23 cellular contexts compared by ENCODE assay signal in genomic region chr4:57639566-57640328, GRCh38.
"Had no signal": no experiment of that assay in that cellular context is flagged by ENCODE, and none has a peak within 500 bp of the region (broad histone marks: within the 10 kb centered on the region; RNA-seq: fewer than 3 reads in every experiment).

No MANE protein-coding gene starts in this region.

- H3K36me3 ChIP-seq: tibial artery had no signal

- H3K4me3 ChIP-seq: hepatocyte, tibial artery had no signal

- H3K9me3 ChIP-seq: tibial artery had no signal

- H3K79me2 ChIP-seq: hepatocyte, parathyroid adenoma had no signal

- H2AFZ ChIP-seq: hepatocyte, parathyroid adenoma had no signal

- H3K4me1 ChIP-seq: parathyroid adenoma, tibial artery had no signal

- H3K27me3 ChIP-seq: hepatocyte, tibial artery had no signal

- FAIRE-seq: endothelial cell of umbilical vein, islet of Langerhans, urothelium cell line had no signal

- H3K27ac ChIP-seq: hepatocyte, parathyroid adenoma, tibial artery had no signal

- DNase-seq: activated CD4-positive, alpha-beta T cell treated with anti-CD3 and anti-CD28 coated beads for 48 hours; activated CD4-positive, CD25-positive, alpha-beta regulatory T cell; activated CD8-positive, alpha-beta T cell treated with anti-CD3 and anti-CD28 coated beads for 36 hours; activated effector memory CD4-positive, alpha-beta T cell treated with Interleukin-2 at 50 U/mL for 16 hours; activated naive CD4-positive, alpha-beta T cell treated with anti-CD3 and anti-CD28 coated beads, Interleukin-2, amount 10 ng/mL, durations not matched to agents 7 days and 5 days; activated naive CD8-positive, alpha-beta T cell treated with anti-CD3 and anti-CD28 coated beads, Interleukin-2, amount 50 U/mL, for 24 hours; activated T-cell treated with anti-CD3 and anti-CD28 coated beads, Interleukin-2, amount 50 U/mL, for 24 hours; cortex of kidney; effector CD8-positive, alpha-beta T cell; left ventricle myocardium superior; mesenchymal stem cell; naive thymus-derived CD8-positive, alpha-beta T cell; retina; stimulated activated CD4-positive, alpha-beta T cell treated with anti-CD3 and anti-CD28 coated beads, Interleukin-2, amount 100 ng/mL, for 24 hours; stimulated activated naive CD8-positive, alpha-beta T cell treated with anti-CD3 and anti-CD28 coated beads, Interleukin-15, Interleukin-2, amounts not matched to agents 100 U/mL and 50 U/mL, for 24 hours; substantia nigra; T-cell; tibial artery had no signal

- H3K4me2 ChIP-seq: hepatocyte had no signal

- H3K9ac ChIP-seq: parathyroid adenoma had no signal
